Comparison of ENCODE assay signal across 26 cellular contexts in the genomic region with DNA sequence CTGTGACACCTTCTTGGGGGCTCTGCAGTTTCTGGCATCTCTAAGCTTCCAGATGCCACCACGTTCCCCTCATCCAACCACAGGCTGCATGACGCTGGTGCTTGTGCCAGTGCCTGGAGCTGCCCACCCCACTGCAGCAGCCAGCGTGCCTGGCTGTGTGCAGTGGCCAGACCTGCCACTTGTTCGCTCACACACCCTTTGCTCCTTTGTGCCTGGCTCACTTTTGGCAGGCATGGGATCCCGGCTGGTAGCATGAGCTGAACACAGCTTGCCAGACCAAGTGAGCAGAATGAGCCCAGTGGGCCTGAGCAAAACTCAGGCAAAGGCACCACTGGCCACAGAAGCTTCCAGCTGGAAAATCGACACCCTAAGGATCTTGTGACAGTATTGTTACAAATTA.
A peak's percentile ranks its signal among the peaks of the same experiment; 100 is the strongest.
DNase-seq lines count a peak whose midpoint lies in the region; ATAC-seq, FAIRE-seq and TF ChIP-seq lines count a peak whose summit lies in the region.
"Had no signal": no experiment of that assay in that cellular context is flagged by ENCODE, and none has a peak within 500 bp of the region (broad histone marks: within the 10 kb centered on the region; RNA-seq: fewer than 3 reads in every experiment).

No MANE protein-coding gene starts in this region.

- no peak overlapping the region for H3K27ac ChIP-seq in H1 (ENCODE audit: low read depth, low read length)
- H3K27ac ChIP-seq in spleen = no peak overlapping the region
- H3K27ac ChIP-seq in aorta (ENCODE audit: low read depth in 1 of 2, low read length in 2 of 2) = no peak overlapping the region
- no peak overlapping the region for H3K27ac ChIP-seq in stomach
- H3K27ac ChIP-seq: BLaER1 had no signal

- H3K9ac ChIP-seq in H1 (replicated peaks in 1 of 4; ENCODE audit: extremely low read depth in 1 of 4, low read depth in 3 of 4, low read length in 3 of 4) = no peak overlapping the region
- H3K9ac ChIP-seq: BLaER1 had no signal

- TF ChIP-seq EP300 in H1 (IDR thresholded peaks at IDR 0.05; ENCODE audit: borderline replicate concordance in 1 of 2, low read depth in 2 of 2, low read length in 2 of 2) (no peak), stomach (IDR thresholded peaks at IDR 0.05) (no peak)

- H3K4me1 ChIP-seq in H1 (replicated peaks in 1 of 4; ENCODE audit: control insufficient read depth in 3 of 4, insufficient read depth in 4 of 4, low read length in 3 of 4) (no peaks in the 10 kb centered on the region), spleen (no peaks in the 10 kb centered on the region), aorta (ENCODE audit: control insufficient read depth in 1 of 2, insufficient read depth in 2 of 2, low read length in 2 of 2) (no peaks in the 10 kb centered on the region), stomach (no peaks in the 10 kb centered on the region)
- H3K4me1 ChIP-seq: BE2C, BLaER1 had no signal

- no peaks in the 10 kb centered on the region for H3K27me3 ChIP-seq in H1 (replicated peaks in 1 of 4; ENCODE audit: control insufficient read depth in 3 of 4, extremely low read depth in 1 of 4, insufficient read depth in 3 of 4, low read length in 3 of 4)
- H3K27me3 ChIP-seq in spleen (replicated peaks in 1 of 7) = no peaks in the 10 kb centered on the region
- no peaks in the 10 kb centered on the region for H3K27me3 ChIP-seq in aorta (ENCODE audit: control insufficient read depth in 1 of 2, insufficient read depth in 2 of 2, low read length in 1 of 2)
- no peaks in the 10 kb centered on the region for H3K27me3 ChIP-seq in stomach
- H3K27me3 ChIP-seq: BE2C, BLaER1 had no signal

- no peak for FAIRE-seq in H1 (lab: Jason Lieb, UNC)
- FAIRE-seq: A204.1, GM12878, GM12892, GM19239 had no signal

- no peaks in the 10 kb centered on the region for H3K79me1 ChIP-seq in H1 (ENCODE audit: low read depth, low read length)

- H3K23ac ChIP-seq in H1 (ENCODE audit: insufficient read length) = no peak overlapping the region

- TF ChIP-seq POLR2A in H1 (IDR thresholded peaks at IDR 0.05; ENCODE audit: control extremely low read depth in 1 of 2, low read depth in 2 of 2, low read length in 2 of 2) = no peak
- TF ChIP-seq POLR2A in spleen (IDR thresholded peaks at IDR 0.05) = no peak
- no peak for TF ChIP-seq POLR2A in stomach (IDR thresholded peaks at IDR 0.05)

- H3K56ac ChIP-seq in H1 (replicated peaks; ENCODE audit: insufficient read length, low read depth, low read length) = no peak overlapping the region

- H4K8ac ChIP-seq in H1 (ENCODE audit: extremely low read depth, insufficient read depth, low read length) = peak overlapping the region; percentile 62; the same call in 1 of the 2 replicates

- H3K36me3 ChIP-seq in H1 (ENCODE audit: control insufficient read depth in 2 of 4, insufficient read depth in 4 of 4, low read length in 3 of 4) = no peaks in the 10 kb centered on the region
- no peaks in the 10 kb centered on the region for H3K36me3 ChIP-seq in spleen
- no peaks in the 10 kb centered on the region for H3K36me3 ChIP-seq in aorta (ENCODE audit: control insufficient read depth in 1 of 2, insufficient read depth in 2 of 2, low read length in 1 of 2)
- no peaks in the 10 kb centered on the region for H3K36me3 ChIP-seq in stomach
- H3K36me3 ChIP-seq: BE2C, BLaER1 had no signal

- no peaks in the 10 kb centered on the region for H3K23me2 ChIP-seq in H1 (ENCODE audit: low read depth, low read length)

- no peak overlapping the region for H2AFZ ChIP-seq in H1 (ENCODE audit: low read length)

- H3K79me2 ChIP-seq in H1 (ENCODE audit: control insufficient read depth in 1 of 2, insufficient read depth in 2 of 2, low read length in 2 of 2) = no peaks in the 10 kb centered on the region

- no peak overlapping the region for H2BK15ac ChIP-seq in H1 (ENCODE audit: low read length)

- no peak overlapping the region for H2AK5ac ChIP-seq in H1 (ENCODE audit: low read depth, low read length)

- ATAC-seq in left lobe of liver = peak; percentile 33
- peak; percentile 9 for ATAC-seq in aorta (ENCODE audit: low FRiP score)
- ATAC-seq in HG03175 (IDR thresholded peaks at IDR 0.05; ENCODE audit: unreplicated experiment) = no peak
- ATAC-seq: GM12878 had no signal

- intact Hi-C loops in spleen (cut with DNase I; ENCODE audit: low total_unique reads) (no loop called here), aorta (cut with DNase I) (no loop called here), stomach (cut with DNase I; ENCODE audit: low total_unique reads) (no loop called here)

- POLR2A ChIA-PET in H1 (lab: Charles Lee; ENCODE audit: partially characterized antibody) = no interaction called here

- CTCF ChIA-PET in H1 (lab: Charles Lee; ENCODE audit: partially characterized antibody) = interaction anchor here (0.6 kb wide), 1 partner anchor 1988 kb away, joined by 3 read pairs; no protein-coding TSS in a partner anchor

- no peak overlapping the region for H2BK20ac ChIP-seq in H1 (ENCODE audit: low read length)

- no peak overlapping the region for H2BK5ac ChIP-seq in H1 (ENCODE audit: low read depth, low read length)

- no peak for TF ChIP-seq CTCF in H1 (IDR thresholded peaks at IDR 0.05; ENCODE audit: control extremely low read depth in 1 of 3, insufficient read depth in 1 of 3, low read depth in 1 of 3, low read length in 3 of 3)
- TF ChIP-seq CTCF in spleen (IDR thresholded peaks at IDR 0.05 in 8 of 11, conservative IDR thresholded peaks at IDR 0.05 in 3 of 11) = no peak
- no peak for TF ChIP-seq CTCF in stomach (IDR thresholded peaks at IDR 0.05)

- H2BK12ac ChIP-seq in H1 (ENCODE audit: low read depth, low read length) = no peak overlapping the region

- peaks cover 9 to 10% of the 10 kb centered on the region in 2 experiments; a peak in 2 of 4 replicates for H3K9me3 ChIP-seq in H1 (ENCODE audit: insufficient read depth in 2 of 2, low read depth in 1 of 2, low read length in 1 of 2)
- H3K9me3 ChIP-seq in spleen = peaks cover 0 to 14% (median 0%) of the 10 kb centered on the region in 8 donors
- no peaks in the 10 kb centered on the region for H3K9me3 ChIP-seq in aorta (ENCODE audit: control insufficient read depth, low read length)
- no peaks in the 10 kb centered on the region for H3K9me3 ChIP-seq in stomach
- H3K9me3 ChIP-seq: BE2C had no signal

- TF ChIP-seq RAD21 in H1 (IDR thresholded peaks at IDR 0.05 in 1 of 2, conservative IDR thresholded peaks at IDR 0.05 in 1 of 2; ENCODE audit: low read depth in 2 of 2, low read length in 2 of 2) = no peak

- no peak overlapping the region for H4K91ac ChIP-seq in H1 (replicated peaks; ENCODE audit: insufficient read length, low read length)

- no peaks in the 10 kb centered on the region for H4K20me1 ChIP-seq in H1 (replicated peaks in 1 of 2; ENCODE audit: control insufficient read depth in 1 of 2, insufficient read depth in 2 of 2, low read length in 2 of 2)
- H4K20me1 ChIP-seq: BLaER1 had no signal

- no peak overlapping the region for H3K4ac ChIP-seq in H1 (replicated peaks; ENCODE audit: insufficient read length, low read depth, low read length)

- H2BK120ac ChIP-seq in H1 (replicated peaks; ENCODE audit: low read depth, low read length) = no peak overlapping the region

- no peak overlapping the region for H3K4me3 ChIP-seq in H1 (ENCODE audit: extremely low read depth in 1 of 4, insufficient read depth in 2 of 4, low read depth in 3 of 4, low read length in 4 of 4)
- no peak overlapping the region for H3K4me3 ChIP-seq in spleen
- no peak overlapping the region for H3K4me3 ChIP-seq in aorta (ENCODE audit: low read length in 2 of 2)
- H3K4me3 ChIP-seq in stomach = no peak overlapping the region
- H3K4me3 ChIP-seq: BLaER1, GM12878 had no signal

- no peak overlapping the region for H3K18ac ChIP-seq in H1 (ENCODE audit: extremely low read depth, low read length)

- no peak overlapping the region for H3K4me2 ChIP-seq in H1 (ENCODE audit: insufficient read depth in 1 of 2, low read depth in 2 of 2, low read length in 2 of 2)
- H3K4me2 ChIP-seq: BLaER1 had no signal

- no peak overlapping the region for H4K5ac ChIP-seq in H1 (ENCODE audit: insufficient read length, low read depth, low read length)

- DNase-seq in H1 (ENCODE audit: low read depth in 1 of 2, low spot score in 2 of 2) = no peak
- no peak for DNase-seq in left lobe of liver (ENCODE audit: low spot score)
- peak; percentile 61 for DNase-seq in spleen
- DNase-seq in aorta = no peak
- DNase-seq in stomach = no peak
- DNase-seq in HPDE6-E6E7 (ENCODE audit: extremely low spot score) = no peak
- DNase-seq: 8988T; ACHN; BE2C; C1 segment of cervical spinal cord; CD4-positive, alpha-beta memory T cell; CD4-positive, CD25-positive, alpha-beta regulatory T cell; CD8-positive, alpha-beta memory T cell; COR-L47; DMS 273 treated with DMSO at 0.1 percent for 48 hours; DMS153; DMS79; DND-41; EL; GDM1 had no signal

- 78% methylated on average over 6 of the region's 6 CpGs; no CpG with 5 or more reads in 1 of the 2 experiments for WGBS in H1 (ENCODE audit: extremely low coverage in 1 of 2, insufficient coverage in 1 of 2, insufficient read length in 1 of 2, insufficient replicate concordance in 2 of 2, low coverage in 1 of 2, low lambda C conversion rate in 2 of 2, missing lambda C conversion rate in 1 of 2), 2 experiments
- 73 to 82% (median 78%) methylated on average over 6 of the region's 6 CpGs for WGBS in spleen, 5 donors
- WGBS in aorta, 2 donors = 78% methylated on average over 6 of the region's 6 CpGs
- 78 to 89% (median 83%) methylated on average over 6 of the region's 6 CpGs for WGBS in stomach, 5 donors

- no peak overlapping the region for H3K14ac ChIP-seq in H1 (ENCODE audit: insufficient read length)

TF ChIP-seq in H1, 55 proteins besides CTCF, POLR2A, EP300 and RAD21 (continues in another document):
- TF ChIP-seq CEBPB (IDR thresholded peaks at IDR 0.05; ENCODE audit: low read depth, low read length) (no peak), CBX8 (IDR thresholded peaks at IDR 0.05; ENCODE audit: borderline replicate concordance, low read depth, low read length) (no peak), SIN3A (conservative IDR thresholded peaks at IDR 0.05 in 1 of 2, IDR thresholded peaks at IDR 0.05 in 1 of 2; ENCODE audit: low read depth in 1 of 2, low read length in 2 of 2) (no peak)
